1 cellular context compared by ENCODE assay signal in genomic region chr13:33838567-33839131, GRCh38.
TF ChIP-seq lines count a peak whose summit lies in the region.

No MANE protein-coding gene starts in this region.

TF ChIP-seq in GM12878, 131 proteins besides CTCF, POLR2A, EP300 and RAD21:
- no peak for TF ChIP-seq RUNX3 (IDR thresholded peaks at IDR 0.05; ENCODE audit: low read length)
- no peak for TF ChIP-seq HDAC2 (IDR thresholded peaks at IDR 0.05)
- TF ChIP-seq MAX (IDR thresholded peaks at IDR 0.05; ENCODE audit: low read depth, low read length), result no peak
- TF ChIP-seq BACH1 (IDR thresholded peaks at IDR 0.05; ENCODE audit: borderline replicate concordance), result no peak
- TF ChIP-seq BCL3 (IDR thresholded peaks at IDR 0.05; ENCODE audit: borderline replicate concordance, insufficient read depth, low read depth, low read length, poor library complexity, severe bottlenecking), result no peak
- no peak for TF ChIP-seq JUND (IDR thresholded peaks at IDR 0.05; ENCODE audit: low read depth, low read length)
- no peak for TF ChIP-seq TAF1 (IDR thresholded peaks at IDR 0.05; ENCODE audit: borderline replicate concordance, low read depth, low read length)
- no peak for TF ChIP-seq NR2F1 (conservative IDR thresholded peaks at IDR 0.05)
- TF ChIP-seq, protein P1, sequence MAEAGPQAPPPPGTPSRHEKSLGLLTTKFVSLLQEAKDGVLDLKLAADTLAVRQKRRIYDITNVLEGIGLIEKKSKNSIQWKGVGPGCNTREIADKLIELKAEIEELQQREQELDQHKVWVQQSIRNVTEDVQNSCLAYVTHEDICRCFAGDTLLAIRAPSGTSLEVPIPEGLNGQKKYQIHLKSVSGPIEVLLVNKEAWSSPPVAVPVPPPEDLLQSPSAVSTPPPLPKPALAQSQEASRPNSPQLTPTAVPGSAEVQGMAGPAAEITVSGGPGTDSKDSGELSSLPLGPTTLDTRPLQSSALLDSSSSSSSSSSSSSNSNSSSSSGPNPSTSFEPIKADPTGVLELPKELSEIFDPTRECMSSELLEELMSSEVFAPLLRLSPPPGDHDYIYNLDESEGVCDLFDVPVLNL (IDR thresholded peaks at IDR 0.05; ENCODE audit: low read depth, low read length), result no peak
- TF ChIP-seq, protein P2, sequence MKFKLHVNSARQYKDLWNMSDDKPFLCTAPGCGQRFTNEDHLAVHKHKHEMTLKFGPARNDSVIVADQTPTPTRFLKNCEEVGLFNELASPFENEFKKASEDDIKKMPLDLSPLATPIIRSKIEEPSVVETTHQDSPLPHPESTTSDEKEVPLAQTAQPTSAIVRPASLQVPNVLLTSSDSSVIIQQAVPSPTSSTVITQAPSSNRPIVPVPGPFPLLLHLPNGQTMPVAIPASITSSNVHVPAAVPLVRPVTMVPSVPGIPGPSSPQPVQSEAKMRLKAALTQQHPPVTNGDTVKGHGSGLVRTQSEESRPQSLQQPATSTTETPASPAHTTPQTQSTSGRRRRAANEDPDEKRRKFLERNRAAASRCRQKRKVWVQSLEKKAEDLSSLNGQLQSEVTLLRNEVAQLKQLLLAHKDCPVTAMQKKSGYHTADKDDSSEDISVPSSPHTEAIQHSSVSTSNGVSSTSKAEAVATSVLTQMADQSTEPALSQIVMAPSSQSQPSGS (IDR thresholded peaks at IDR 0.05; ENCODE audit: low read length), result no peak
- TF ChIP-seq GABPA (IDR thresholded peaks at IDR 0.05; ENCODE audit: low read depth), result no peak
- TF ChIP-seq FOXK2 (IDR thresholded peaks at IDR 0.05), result no peak
- TF ChIP-seq STAT3 (IDR thresholded peaks at IDR 0.05; ENCODE audit: low read depth, low read length), result no peak
- TF ChIP-seq CREM (IDR thresholded peaks at IDR 0.05; ENCODE audit: low read depth), result no peak
- no peak for TF ChIP-seq CBX5 (IDR thresholded peaks at IDR 0.05; ENCODE audit: low read depth)
- TF ChIP-seq USF1 (IDR thresholded peaks at IDR 0.05; ENCODE audit: borderline replicate concordance, extremely low read length, insufficient read depth, low read depth, low read length), result no peak
- no peak for TF ChIP-seq IRF3 (IDR thresholded peaks at IDR 0.05)
- TF ChIP-seq SKIL (IDR thresholded peaks at IDR 0.05; ENCODE audit: low read depth, poor library complexity, severe bottlenecking), result no peak
- TF ChIP-seq TARDBP (IDR thresholded peaks at IDR 0.05; ENCODE audit: borderline replicate concordance), result no peak
TF ChIP-seq in GM12878: peak in this region for 0.
